In the genomic region with DNA sequence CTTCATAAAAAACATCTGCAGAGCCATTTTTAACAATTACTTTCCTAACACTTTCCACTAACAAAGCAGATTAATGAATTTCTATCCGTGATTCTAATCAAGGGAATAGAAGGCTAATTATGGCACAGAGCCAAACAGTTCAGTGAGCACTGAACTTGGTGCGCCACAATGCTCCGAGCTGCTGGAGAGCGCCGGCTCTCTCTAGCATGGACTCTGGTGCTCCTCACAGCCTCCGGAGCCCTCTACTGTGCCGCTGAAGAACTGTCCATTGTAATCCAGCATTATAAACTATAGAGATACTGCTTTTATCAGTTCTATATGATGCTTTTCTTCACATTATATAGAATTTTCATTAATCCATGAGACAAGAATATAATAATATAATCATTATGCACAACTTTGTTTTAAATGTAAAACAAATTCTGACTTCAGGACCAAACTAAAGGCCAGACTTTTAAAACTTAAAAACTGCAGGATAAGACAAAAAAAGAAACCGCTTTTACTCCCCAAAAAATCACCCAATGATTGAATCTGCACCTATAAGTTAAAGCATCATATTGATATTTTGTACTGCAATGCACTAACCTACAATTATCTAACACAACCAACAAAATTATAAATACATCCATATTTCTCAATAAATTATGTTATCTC, we compare ENCODE assay signal across 2 cellular contexts.
TF ChIP-seq lines count a peak whose summit lies in the region.

No MANE protein-coding gene starts in this region.

TF ChIP-seq in A549, 52 proteins besides CTCF, POLR2A, EP300 and RAD21:
- TF ChIP-seq, protein P1, sequence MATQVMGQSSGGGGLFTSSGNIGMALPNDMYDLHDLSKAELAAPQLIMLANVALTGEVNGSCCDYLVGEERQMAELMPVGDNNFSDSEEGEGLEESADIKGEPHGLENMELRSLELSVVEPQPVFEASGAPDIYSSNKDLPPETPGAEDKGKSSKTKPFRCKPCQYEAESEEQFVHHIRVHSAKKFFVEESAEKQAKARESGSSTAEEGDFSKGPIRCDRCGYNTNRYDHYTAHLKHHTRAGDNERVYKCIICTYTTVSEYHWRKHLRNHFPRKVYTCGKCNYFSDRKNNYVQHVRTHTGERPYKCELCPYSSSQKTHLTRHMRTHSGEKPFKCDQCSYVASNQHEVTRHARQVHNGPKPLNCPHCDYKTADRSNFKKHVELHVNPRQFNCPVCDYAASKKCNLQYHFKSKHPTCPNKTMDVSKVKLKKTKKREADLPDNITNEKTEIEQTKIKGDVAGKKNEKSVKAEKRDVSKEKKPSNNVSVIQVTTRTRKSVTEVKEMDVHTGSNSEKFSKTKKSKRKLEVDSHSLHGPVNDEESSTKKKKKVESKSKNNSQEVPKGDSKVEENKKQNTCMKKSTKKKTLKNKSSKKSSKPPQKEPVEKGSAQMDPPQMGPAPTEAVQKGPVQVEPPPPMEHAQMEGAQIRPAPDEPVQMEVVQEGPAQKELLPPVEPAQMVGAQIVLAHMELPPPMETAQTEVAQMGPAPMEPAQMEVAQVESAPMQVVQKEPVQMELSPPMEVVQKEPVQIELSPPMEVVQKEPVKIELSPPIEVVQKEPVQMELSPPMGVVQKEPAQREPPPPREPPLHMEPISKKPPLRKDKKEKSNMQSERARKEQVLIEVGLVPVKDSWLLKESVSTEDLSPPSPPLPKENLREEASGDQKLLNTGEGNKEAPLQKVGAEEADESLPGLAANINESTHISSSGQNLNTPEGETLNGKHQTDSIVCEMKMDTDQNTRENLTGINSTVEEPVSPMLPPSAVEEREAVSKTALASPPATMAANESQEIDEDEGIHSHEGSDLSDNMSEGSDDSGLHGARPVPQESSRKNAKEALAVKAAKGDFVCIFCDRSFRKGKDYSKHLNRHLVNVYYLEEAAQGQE (IDR thresholded peaks at IDR 0.05) = peak; percentile 55; the same call in 1 of the 2 replicates
- TF ChIP-seq SMC3 (IDR thresholded peaks at IDR 0.05) = peak; percentile 81
- no peak for TF ChIP-seq KDM5A (IDR thresholded peaks at IDR 0.05)
- no peak for TF ChIP-seq GATA3 (IDR thresholded peaks at IDR 0.05; ENCODE audit: borderline replicate concordance)

TF ChIP-seq in H1, 55 proteins besides CTCF, POLR2A, EP300 and RAD21 (continued from another document):
- TF ChIP-seq HDAC2 (IDR thresholded peaks at IDR 0.05; ENCODE audit: borderline replicate concordance in 1 of 2, low read depth in 2 of 2, low read length in 2 of 2) (no peak), CHD7 (IDR thresholded peaks at IDR 0.05; ENCODE audit: insufficient replicate concordance, low read length) (no peak), EZH2 (IDR thresholded peaks at IDR 0.05; ENCODE audit: low read depth, low read length, severe bottlenecking) (no peak), ATF2 (IDR thresholded peaks at IDR 0.05; ENCODE audit: low read length) (no peak), CHD1 (IDR thresholded peaks at IDR 0.05; ENCODE audit: low read depth, low read length) (no peak), TBP (IDR thresholded peaks at IDR 0.05; ENCODE audit: low read depth, low read length) (no peak), KDM1A (IDR thresholded peaks at IDR 0.05; ENCODE audit: borderline replicate concordance, low read length) (no peak), KDM4A (IDR thresholded peaks at IDR 0.05; ENCODE audit: low read depth, low read length, severe bottlenecking) (no peak), SIRT6 (IDR thresholded peaks at IDR 0.05; ENCODE audit: low read length) (no peak), GTF2F1 (IDR thresholded peaks at IDR 0.05; ENCODE audit: borderline replicate concordance, low read depth, low read length) (no peak)
- TF ChIP-seq, protein P2, sequence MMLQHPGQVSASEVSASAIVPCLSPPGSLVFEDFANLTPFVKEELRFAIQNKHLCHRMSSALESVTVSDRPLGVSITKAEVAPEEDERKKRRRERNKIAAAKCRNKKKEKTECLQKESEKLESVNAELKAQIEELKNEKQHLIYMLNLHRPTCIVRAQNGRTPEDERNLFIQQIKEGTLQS (IDR thresholded peaks at IDR 0.05; ENCODE audit: insufficient read depth, low read depth, low read length) = no peak
